In genomic region chr11:62552931-62553838, GRCh38 we compare ENCODE assay signal across 1 cellular context.
A peak's percentile ranks its signal among the peaks of the same experiment; 100 is the strongest.
TF ChIP-seq lines count a peak whose summit lies in the region.

No MANE protein-coding gene starts in this region.

TF ChIP-seq in H1, 55 proteins besides CTCF, POLR2A, EP300 and RAD21:
- TF ChIP-seq CBX8 (IDR thresholded peaks at IDR 0.05; ENCODE audit: borderline replicate concordance, low read depth, low read length) (no peak), TBP (IDR thresholded peaks at IDR 0.05; ENCODE audit: low read depth, low read length) (peak; percentile 37; the same call in 1 of the 2 replicates), KDM1A (IDR thresholded peaks at IDR 0.05; ENCODE audit: borderline replicate concordance, low read length) (no peak), PHF8 (conservative IDR thresholded peaks at IDR 0.05; ENCODE audit: low read depth, low read length) (0 out of 2 replicates have a peak, but pooled peaks have one; percentile 19), RBBP5 (IDR thresholded peaks at IDR 0.05; ENCODE audit: borderline replicate concordance, low read depth, low read length) (peak; percentile 57; the same call in 1 of the 2 replicates), ATF2 (IDR thresholded peaks at IDR 0.05; ENCODE audit: low read length) (no peak), KDM5A (IDR thresholded peaks at IDR 0.05; ENCODE audit: low read length) (no peak), SIN3A (conservative IDR thresholded peaks at IDR 0.05 in 1 of 2, IDR thresholded peaks at IDR 0.05 in 1 of 2; ENCODE audit: low read depth in 1 of 2, low read length in 2 of 2) (peak in 1 of 2 experiments; percentile 75; a peak in 1 of 4 replicates), NRF1 (IDR thresholded peaks at IDR 0.05; ENCODE audit: low read depth, low read length) (no peak), ATF3 (IDR thresholded peaks at IDR 0.05; ENCODE audit: insufficient read depth, low read depth, low read length) (no peak), HDAC2 (IDR thresholded peaks at IDR 0.05; ENCODE audit: borderline replicate concordance in 1 of 2, low read depth in 2 of 2, low read length in 2 of 2) (no peak), GABPA (IDR thresholded peaks at IDR 0.05; ENCODE audit: borderline replicate concordance, insufficient read depth, low read length) (no peak), POLR2AphosphoS5 (IDR thresholded peaks at IDR 0.05; ENCODE audit: low read depth, low read length) (no peak; the same call in none of the 2 replicates), JUND (IDR thresholded peaks at IDR 0.05; ENCODE audit: low read length) (peak; percentile 84), SRF (IDR thresholded peaks at IDR 0.05; ENCODE audit: low read depth, low read length) (no peak), CHD2 (IDR thresholded peaks at IDR 0.05; ENCODE audit: low read length) (no peak), MAFK (IDR thresholded peaks at IDR 0.05; ENCODE audit: low read depth, low read length) (no peak), FOSL1 (IDR thresholded peaks at IDR 0.05; ENCODE audit: insufficient read depth, low read depth, low read length) (no peak), NANOG (IDR thresholded peaks at IDR 0.05; ENCODE audit: insufficient read depth, low read depth, low read length, poor library complexity, severe bottlenecking) (no peak), CEBPB (IDR thresholded peaks at IDR 0.05; ENCODE audit: low read depth, low read length) (no peak), EZH2 (IDR thresholded peaks at IDR 0.05; ENCODE audit: low read depth, low read length, severe bottlenecking) (no peak), BCL11A (IDR thresholded peaks at IDR 0.05; ENCODE audit: low read depth in 2 of 2, low read length in 2 of 2) (no peak), SAP30 (IDR thresholded peaks at IDR 0.05; ENCODE audit: insufficient read depth, insufficient replicate concordance, low read length) (no peak), CHD1 (IDR thresholded peaks at IDR 0.05; ENCODE audit: low read depth, low read length) (no peak), YY1 (IDR thresholded peaks at IDR 0.05; ENCODE audit: low read depth, low read length) (0 out of 2 replicates have a peak, but pooled peaks have one; percentile 33), SUZ12 (IDR thresholded peaks at IDR 0.05; ENCODE audit: low read length) (no peak), RFX5 (IDR thresholded peaks at IDR 0.05; ENCODE audit: borderline replicate concordance, low read depth, low read length) (peak; percentile 55; the same call in 1 of the 2 replicates), EGR1 (IDR thresholded peaks at IDR 0.05; ENCODE audit: borderline replicate concordance, low read depth, low read length) (no peak; the same call in 1 of the 2 replicates), RNF2 (IDR thresholded peaks at IDR 0.05; ENCODE audit: borderline replicate concordance, low read depth, low read length, missing control alignments, poor library complexity, severe bottlenecking) (no peak), MAX (IDR thresholded peaks at IDR 0.05) (peak; percentile 32; the same call in 1 of the 2 replicates), HDAC6 (IDR thresholded peaks at IDR 0.05; ENCODE audit: low read depth, low read length) (no peak), SIRT6 (IDR thresholded peaks at IDR 0.05; ENCODE audit: low read length) (no peak), BRCA1 (IDR thresholded peaks at IDR 0.05; ENCODE audit: low read depth, low read length) (no peak), CHD7 (IDR thresholded peaks at IDR 0.05; ENCODE audit: insufficient replicate concordance, low read length) (no peak), ASH2L (IDR thresholded peaks at IDR 0.05; ENCODE audit: low read length) (no peak), TAF1 (IDR thresholded peaks at IDR 0.05; ENCODE audit: low read depth, low read length) (peak; percentile 53; the same call in 1 of the 2 replicates), JUN (IDR thresholded peaks at IDR 0.05; ENCODE audit: low read depth, low read length) (no peak), BACH1 (IDR thresholded peaks at IDR 0.05; ENCODE audit: low read length) (no peak), USF2 (IDR thresholded peaks at IDR 0.05; ENCODE audit: low read length) (no peak), POU5F1 (IDR thresholded peaks at IDR 0.05; ENCODE audit: low read depth, low read length) (no peak), SP1 (IDR thresholded peaks at IDR 0.05; ENCODE audit: low read depth, low read length) (peak; percentile 79), ZNF274 (IDR thresholded peaks at IDR 0.05; ENCODE audit: borderline replicate concordance, extremely low read depth, low read length) (no peak), CREB1 (IDR thresholded peaks at IDR 0.05) (no peak)
